Comparison of ENCODE assay signal across 1 cellular context in the genomic region with DNA sequence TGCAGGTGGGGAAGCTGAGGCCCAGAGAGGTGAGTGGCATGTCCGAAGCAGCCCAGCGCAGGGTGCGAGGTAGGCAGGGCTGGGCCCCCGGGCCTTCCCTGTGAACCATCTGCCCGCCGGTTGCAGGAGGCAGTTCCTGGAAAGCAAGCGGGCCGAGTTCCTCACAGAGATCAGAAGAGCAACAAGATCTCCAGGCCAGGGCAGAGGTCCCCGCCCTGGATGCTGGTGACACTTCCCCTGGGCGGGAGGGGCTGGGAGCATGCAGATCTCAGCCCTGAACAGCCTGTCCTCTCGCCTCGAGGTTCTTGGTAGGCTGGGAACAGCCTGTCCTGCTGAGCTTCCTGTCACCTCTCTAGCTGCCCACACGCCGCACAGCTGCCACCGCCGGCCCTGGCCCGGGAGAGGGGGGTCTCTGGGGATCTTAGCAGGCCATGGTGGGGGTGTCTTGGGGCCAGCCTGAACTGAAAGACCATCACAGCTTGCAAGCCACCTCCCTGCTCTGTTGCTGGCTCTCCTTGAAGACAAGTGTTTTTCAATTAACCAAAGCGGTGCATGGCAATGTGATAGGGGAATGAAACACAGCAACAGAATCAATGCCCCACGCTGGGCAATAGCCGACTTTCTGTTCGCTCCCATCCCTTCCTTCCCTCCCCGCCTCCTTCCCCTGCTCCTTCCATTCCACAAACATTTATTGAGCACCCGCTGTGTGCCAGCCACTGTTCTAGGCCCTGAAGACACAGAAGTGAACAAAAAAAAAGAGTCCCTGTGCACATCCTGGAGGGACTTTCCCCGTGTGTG.
TF ChIP-seq lines count a peak whose summit lies in the region.

No MANE protein-coding gene starts in this region.

TF ChIP-seq in HepG2, 621 proteins besides CTCF, POLR2A, EP300 and RAD21 (continued from another document and continues in another):
- TF ChIP-seq, protein P1, sequence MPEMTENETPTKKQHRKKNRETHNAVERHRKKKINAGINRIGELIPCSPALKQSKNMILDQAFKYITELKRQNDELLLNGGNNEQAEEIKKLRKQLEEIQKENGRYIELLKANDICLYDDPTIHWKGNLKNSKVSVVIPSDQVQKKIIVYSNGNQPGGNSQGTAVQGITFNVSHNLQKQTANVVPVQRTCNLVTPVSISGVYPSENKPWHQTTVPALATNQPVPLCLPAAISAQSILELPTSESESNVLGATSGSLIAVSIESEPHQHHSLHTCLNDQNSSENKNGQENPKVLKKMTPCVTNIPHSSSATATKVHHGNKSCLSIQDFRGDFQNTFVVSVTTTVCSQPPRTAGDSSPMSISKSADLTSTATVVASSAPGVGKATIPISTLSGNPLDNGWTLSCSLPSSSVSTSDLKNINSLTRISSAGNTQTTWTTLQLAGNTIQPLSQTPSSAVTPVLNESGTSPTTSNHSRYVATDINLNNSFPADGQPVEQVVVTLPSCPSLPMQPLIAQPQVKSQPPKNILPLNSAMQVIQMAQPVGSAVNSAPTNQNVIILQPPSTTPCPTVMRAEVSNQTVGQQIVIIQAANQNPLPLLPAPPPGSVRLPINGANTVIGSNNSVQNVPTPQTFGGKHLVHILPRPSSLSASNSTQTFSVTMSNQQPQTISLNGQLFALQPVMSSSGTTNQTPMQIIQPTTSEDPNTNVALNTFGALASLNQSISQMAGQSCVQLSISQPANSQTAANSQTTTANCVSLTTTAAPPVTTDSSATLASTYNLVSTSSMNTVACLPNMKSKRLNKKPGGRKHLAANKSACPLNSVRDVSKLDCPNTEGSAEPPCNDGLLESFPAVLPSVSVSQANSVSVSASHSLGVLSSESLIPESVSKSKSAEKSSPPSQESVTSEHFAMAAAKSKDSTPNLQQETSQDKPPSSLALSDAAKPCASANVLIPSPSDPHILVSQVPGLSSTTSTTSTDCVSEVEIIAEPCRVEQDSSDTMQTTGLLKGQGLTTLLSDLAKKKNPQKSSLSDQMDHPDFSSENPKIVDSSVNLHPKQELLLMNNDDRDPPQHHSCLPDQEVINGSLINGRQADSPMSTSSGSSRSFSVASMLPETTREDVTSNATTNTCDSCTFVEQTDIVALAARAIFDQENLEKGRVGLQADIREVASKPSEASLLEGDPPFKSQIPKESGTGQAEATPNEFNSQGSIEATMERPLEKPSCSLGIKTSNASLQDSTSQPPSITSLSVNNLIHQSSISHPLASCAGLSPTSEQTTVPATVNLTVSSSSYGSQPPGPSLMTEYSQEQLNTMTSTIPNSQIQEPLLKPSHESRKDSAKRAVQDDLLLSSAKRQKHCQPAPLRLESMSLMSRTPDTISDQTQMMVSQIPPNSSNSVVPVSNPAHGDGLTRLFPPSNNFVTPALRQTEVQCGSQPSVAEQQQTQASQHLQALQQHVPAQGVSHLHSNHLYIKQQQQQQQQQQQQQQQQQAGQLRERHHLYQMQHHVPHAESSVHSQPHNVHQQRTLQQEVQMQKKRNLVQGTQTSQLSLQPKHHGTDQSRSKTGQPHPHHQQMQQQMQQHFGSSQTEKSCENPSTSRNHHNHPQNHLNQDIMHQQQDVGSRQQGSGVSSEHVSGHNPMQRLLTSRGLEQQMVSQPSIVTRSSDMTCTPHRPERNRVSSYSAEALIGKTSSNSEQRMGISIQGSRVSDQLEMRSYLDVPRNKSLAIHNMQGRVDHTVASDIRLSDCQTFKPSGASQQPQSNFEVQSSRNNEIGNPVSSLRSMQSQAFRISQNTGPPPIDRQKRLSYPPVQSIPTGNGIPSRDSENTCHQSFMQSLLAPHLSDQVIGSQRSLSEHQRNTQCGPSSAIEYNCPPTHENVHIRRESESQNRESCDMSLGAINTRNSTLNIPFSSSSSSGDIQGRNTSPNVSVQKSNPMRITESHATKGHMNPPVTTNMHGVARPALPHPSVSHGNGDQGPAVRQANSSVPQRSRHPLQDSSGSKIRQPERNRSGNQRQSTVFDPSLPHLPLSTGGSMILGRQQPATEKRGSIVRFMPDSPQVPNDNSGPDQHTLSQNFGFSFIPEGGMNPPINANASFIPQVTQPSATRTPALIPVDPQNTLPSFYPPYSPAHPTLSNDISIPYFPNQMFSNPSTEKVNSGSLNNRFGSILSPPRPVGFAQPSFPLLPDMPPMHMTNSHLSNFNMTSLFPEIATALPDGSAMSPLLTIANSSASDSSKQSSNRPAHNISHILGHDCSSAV (CRISPR knock-in tag; IDR thresholded peaks at IDR 0.05; ENCODE audit: borderline replicate concordance), result no peak
- TF ChIP-seq ZNF138 (CRISPR knock-in tag; IDR thresholded peaks at IDR 0.05; ENCODE audit: low read depth), result no peak
- TF ChIP-seq, protein P2, sequence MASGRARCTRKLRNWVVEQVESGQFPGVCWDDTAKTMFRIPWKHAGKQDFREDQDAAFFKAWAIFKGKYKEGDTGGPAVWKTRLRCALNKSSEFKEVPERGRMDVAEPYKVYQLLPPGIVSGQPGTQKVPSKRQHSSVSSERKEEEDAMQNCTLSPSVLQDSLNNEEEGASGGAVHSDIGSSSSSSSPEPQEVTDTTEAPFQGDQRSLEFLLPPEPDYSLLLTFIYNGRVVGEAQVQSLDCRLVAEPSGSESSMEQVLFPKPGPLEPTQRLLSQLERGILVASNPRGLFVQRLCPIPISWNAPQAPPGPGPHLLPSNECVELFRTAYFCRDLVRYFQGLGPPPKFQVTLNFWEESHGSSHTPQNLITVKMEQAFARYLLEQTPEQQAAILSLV (CRISPR knock-in tag; IDR thresholded peaks at IDR 0.05; ENCODE audit: borderline replicate concordance), result 0 out of 2 replicates have a peak, but pooled peaks have one; percentile 32
- no peak for TF ChIP-seq FOSL1 (CRISPR knock-in tag; IDR thresholded peaks at IDR 0.05; ENCODE audit: borderline replicate concordance)
- TF ChIP-seq ZBTB1 (CRISPR knock-in tag; IDR thresholded peaks at IDR 0.05; ENCODE audit: borderline replicate concordance), result no peak
- TF ChIP-seq, protein P3, sequence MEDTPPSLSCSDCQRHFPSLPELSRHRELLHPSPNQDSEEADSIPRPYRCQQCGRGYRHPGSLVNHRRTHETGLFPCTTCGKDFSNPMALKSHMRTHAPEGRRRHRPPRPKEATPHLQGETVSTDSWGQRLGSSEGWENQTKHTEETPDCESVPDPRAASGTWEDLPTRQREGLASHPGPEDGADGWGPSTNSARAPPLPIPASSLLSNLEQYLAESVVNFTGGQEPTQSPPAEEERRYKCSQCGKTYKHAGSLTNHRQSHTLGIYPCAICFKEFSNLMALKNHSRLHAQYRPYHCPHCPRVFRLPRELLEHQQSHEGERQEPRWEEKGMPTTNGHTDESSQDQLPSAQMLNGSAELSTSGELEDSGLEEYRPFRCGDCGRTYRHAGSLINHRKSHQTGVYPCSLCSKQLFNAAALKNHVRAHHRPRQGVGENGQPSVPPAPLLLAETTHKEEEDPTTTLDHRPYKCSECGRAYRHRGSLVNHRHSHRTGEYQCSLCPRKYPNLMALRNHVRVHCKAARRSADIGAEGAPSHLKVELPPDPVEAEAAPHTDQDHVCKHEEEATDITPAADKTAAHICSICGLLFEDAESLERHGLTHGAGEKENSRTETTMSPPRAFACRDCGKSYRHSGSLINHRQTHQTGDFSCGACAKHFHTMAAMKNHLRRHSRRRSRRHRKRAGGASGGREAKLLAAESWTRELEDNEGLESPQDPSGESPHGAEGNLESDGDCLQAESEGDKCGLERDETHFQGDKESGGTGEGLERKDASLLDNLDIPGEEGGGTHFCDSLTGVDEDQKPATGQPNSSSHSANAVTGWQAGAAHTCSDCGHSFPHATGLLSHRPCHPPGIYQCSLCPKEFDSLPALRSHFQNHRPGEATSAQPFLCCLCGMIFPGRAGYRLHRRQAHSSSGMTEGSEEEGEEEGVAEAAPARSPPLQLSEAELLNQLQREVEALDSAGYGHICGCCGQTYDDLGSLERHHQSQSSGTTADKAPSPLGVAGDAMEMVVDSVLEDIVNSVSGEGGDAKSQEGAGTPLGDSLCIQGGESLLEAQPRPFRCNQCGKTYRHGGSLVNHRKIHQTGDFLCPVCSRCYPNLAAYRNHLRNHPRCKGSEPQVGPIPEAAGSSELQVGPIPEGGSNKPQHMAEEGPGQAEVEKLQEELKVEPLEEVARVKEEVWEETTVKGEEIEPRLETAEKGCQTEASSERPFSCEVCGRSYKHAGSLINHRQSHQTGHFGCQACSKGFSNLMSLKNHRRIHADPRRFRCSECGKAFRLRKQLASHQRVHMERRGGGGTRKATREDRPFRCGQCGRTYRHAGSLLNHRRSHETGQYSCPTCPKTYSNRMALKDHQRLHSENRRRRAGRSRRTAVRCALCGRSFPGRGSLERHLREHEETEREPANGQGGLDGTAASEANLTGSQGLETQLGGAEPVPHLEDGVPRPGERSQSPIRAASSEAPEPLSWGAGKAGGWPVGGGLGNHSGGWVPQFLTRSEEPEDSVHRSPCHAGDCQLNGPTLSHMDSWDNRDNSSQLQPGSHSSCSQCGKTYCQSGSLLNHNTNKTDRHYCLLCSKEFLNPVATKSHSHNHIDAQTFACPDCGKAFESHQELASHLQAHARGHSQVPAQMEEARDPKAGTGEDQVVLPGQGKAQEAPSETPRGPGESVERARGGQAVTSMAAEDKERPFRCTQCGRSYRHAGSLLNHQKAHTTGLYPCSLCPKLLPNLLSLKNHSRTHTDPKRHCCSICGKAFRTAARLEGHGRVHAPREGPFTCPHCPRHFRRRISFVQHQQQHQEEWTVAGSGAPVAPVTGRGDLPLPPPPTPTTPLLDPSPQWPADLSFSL (CRISPR knock-in tag; IDR thresholded peaks at IDR 0.05), result 0 out of 2 replicates have a peak, but pooled peaks have one; percentile 29
- TF ChIP-seq ZNF615 (CRISPR knock-in tag; IDR thresholded peaks at IDR 0.05; ENCODE audit: borderline replicate concordance), result no peak
- TF ChIP-seq, protein P4, sequence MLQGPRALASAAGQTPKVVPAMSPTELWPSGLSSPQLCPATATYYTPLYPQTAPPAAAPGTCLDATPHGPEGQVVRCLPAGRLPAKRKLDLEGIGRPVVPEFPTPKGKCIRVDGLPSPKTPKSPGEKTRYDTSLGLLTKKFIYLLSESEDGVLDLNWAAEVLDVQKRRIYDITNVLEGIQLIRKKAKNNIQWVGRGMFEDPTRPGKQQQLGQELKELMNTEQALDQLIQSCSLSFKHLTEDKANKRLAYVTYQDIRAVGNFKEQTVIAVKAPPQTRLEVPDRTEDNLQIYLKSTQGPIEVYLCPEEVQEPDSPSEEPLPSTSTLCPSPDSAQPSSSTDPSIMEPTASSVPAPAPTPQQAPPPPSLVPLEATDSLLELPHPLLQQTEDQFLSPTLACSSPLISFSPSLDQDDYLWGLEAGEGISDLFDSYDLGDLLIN (CRISPR knock-in tag; IDR thresholded peaks at IDR 0.05; ENCODE audit: borderline replicate concordance), result 0 out of 2 replicates have a peak, but pooled peaks have one; percentile 53
- TF ChIP-seq, protein P5, sequence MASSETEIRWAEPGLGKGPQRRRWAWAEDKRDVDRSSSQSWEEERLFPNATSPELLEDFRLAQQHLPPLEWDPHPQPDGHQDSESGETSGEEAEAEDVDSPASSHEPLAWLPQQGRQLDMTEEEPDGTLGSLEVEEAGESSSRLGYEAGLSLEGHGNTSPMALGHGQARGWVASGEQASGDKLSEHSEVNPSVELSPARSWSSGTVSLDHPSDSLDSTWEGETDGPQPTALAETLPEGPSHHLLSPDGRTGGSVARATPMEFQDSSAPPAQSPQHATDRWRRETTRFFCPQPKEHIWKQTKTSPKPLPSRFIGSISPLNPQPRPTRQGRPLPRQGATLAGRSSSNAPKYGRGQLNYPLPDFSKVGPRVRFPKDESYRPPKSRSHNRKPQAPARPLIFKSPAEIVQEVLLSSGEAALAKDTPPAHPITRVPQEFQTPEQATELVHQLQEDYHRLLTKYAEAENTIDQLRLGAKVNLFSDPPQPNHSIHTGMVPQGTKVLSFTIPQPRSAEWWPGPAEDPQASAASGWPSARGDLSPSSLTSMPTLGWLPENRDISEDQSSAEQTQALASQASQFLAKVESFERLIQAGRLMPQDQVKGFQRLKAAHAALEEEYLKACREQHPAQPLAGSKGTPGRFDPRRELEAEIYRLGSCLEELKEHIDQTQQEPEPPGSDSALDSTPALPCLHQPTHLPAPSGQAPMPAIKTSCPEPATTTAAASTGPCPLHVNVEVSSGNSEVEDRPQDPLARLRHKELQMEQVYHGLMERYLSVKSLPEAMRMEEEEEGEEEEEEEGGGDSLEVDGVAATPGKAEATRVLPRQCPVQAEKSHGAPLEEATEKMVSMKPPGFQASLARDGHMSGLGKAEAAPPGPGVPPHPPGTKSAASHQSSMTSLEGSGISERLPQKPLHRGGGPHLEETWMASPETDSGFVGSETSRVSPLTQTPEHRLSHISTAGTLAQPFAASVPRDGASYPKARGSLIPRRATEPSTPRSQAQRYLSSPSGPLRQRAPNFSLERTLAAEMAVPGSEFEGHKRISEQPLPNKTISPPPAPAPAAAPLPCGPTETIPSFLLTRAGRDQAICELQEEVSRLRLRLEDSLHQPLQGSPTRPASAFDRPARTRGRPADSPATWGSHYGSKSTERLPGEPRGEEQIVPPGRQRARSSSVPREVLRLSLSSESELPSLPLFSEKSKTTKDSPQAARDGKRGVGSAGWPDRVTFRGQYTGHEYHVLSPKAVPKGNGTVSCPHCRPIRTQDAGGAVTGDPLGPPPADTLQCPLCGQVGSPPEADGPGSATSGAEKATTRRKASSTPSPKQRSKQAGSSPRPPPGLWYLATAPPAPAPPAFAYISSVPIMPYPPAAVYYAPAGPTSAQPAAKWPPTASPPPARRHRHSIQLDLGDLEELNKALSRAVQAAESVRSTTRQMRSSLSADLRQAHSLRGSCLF (CRISPR knock-in tag; IDR thresholded peaks at IDR 0.05; ENCODE audit: borderline replicate concordance), result no peak
- peak; percentile 59; the same call in 1 of the 2 replicates for TF ChIP-seq HOXA5 (CRISPR knock-in tag; IDR thresholded peaks at IDR 0.05)
- TF ChIP-seq ZNF350 (CRISPR knock-in tag; IDR thresholded peaks at IDR 0.05; ENCODE audit: borderline replicate concordance, low read depth), result no peak
- TF ChIP-seq, protein P6, sequence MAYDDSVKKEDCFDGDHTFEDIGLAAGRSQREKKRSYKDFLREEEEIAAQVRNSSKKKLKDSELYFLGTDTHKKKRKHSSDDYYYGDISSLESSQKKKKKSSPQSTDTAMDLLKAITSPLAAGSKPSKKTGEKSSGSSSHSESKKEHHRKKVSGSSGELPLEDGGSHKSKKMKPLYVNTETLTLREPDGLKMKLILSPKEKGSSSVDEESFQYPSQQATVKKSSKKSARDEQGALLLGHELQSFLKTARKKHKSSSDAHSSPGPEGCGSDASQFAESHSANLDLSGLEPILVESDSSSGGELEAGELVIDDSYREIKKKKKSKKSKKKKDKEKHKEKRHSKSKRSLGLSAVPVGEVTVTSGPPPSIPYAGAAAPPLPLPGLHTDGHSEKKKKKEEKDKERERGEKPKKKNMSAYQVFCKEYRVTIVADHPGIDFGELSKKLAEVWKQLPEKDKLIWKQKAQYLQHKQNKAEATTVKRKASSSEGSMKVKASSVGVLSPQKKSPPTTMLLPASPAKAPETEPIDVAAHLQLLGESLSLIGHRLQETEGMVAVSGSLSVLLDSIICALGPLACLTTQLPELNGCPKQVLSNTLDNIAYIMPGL (CRISPR knock-in tag; IDR thresholded peaks at IDR 0.05; ENCODE audit: borderline replicate concordance in 1 of 2, low read depth in 1 of 2), result 0 out of 4 replicates have a peak, but pooled peaks of 1 of the 2 experiments have one; percentile 39
- no peak for TF ChIP-seq MED8 (CRISPR knock-in tag; IDR thresholded peaks at IDR 0.05; ENCODE audit: insufficient replicate concordance)
- no peak for TF ChIP-seq TGIF2 (CRISPR knock-in tag; IDR thresholded peaks at IDR 0.05)
- TF ChIP-seq ZNF607 (CRISPR knock-in tag; IDR thresholded peaks at IDR 0.05; ENCODE audit: borderline replicate concordance), result no peak
- TF ChIP-seq CREM (IDR thresholded peaks at IDR 0.05), result no peak
- no peak for TF ChIP-seq CREM (CRISPR knock-in tag; IDR thresholded peaks at IDR 0.05)
